ENCODE assay signal across 8 cellular contexts in the genomic region with DNA sequence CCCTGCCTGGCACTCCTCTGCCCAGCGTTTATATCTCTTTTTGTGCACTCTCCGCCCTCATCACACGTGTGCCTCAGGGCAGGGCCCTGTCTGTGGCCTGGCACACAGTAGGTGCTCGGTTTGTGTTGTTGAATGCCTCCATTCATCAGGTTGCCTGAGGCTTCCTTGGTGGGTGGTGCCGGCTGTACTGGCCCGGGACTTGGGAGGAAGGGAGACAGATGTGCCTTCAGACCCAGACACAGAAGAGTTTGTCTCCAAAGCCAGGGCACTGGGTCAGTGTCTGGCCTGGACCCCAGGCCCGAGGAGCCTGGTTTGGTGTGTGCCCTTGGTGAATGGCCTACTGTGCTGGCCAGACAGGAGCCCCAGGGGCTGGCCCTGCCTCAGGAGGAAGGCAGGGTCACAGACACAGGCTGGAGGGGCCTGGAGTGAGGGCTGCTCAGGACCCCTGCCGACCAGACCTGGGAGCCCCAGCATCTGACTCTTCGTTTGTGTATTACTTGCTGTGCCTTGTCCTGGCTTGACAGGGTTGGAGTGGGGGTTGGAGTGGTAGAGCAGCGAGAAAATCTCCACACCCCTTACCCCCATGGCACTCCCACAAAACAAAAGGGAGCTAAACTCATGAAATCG.
DNase-seq lines count a peak whose midpoint lies in the region; ATAC-seq, FAIRE-seq and TF ChIP-seq lines count a peak whose summit lies in the region.

No MANE protein-coding gene starts in this region.

- no peak for TF ChIP-seq CTCF in AG10803 (conservative IDR thresholded peaks at IDR 0.05; ENCODE audit: low read length)

- H3K4me3 ChIP-seq in AG10803 (ENCODE audit: low read length) (peak overlapping the region; percentile 65), Karpas-422 (ENCODE audit: low read length) (peak overlapping the region; percentile 89)

- H3K4me1 Mint-ChIP-seq in naive B cell, result peaks cover 64 to 93% (median 92%) of the 10 kb centered on the region in 3 donors

- peaks cover 59% of the 10 kb centered on the region for H3K79me2 ChIP-seq in Karpas-422 (ENCODE audit: low read length)

- DNase-seq in AG10803 (ENCODE audit: low read depth) (no peak), Karpas-422 (no peak), dermis blood vessel endothelial cell (peak; percentile 21), naive B cell (no peak), H4 (ENCODE audit: low spot score) (no peak), RCC 7860 (ENCODE audit: low spot score) (no peak), DMS53 treated with DMSO at 0.1 percent for 48 hours (lab: John Stamatoyannopoulos, UW; ENCODE audit: unreplicated experiment) (no peak)
- DNase-seq in activated CD4-positive, alpha-beta T cell treated with anti-CD3 and anti-CD28 coated beads for 48 hours, result no peak

- no peaks in the 10 kb centered on the region for H3K9me3 Mint-ChIP-seq in naive B cell

- no peaks in the 10 kb centered on the region for H4K20me1 ChIP-seq in Karpas-422 (ENCODE audit: insufficient read depth, low read depth, low read length)

- H3K36me3 Mint-ChIP-seq in naive B cell, result no peaks in the 10 kb centered on the region

- peak overlapping the region; percentile 89 for H3K9ac ChIP-seq in Karpas-422 (ENCODE audit: low read length)

- H2AFZ ChIP-seq in Karpas-422 (ENCODE audit: low read length), result no peak overlapping the region

- H3K27me3 Mint-ChIP-seq in naive B cell, result no peaks in the 10 kb centered on the region

- no peak for FAIRE-seq in RCC 7860 (lab: Jason Lieb, UNC)

- peak overlapping the region; percentile 41 to 99 (median 96) for H3K27ac Mint-ChIP-seq in naive B cell

- peak overlapping the region; percentile 88 for H3K27ac ChIP-seq in Karpas-422 (ENCODE audit: low read length)

- H3K9me3 ChIP-seq in Karpas-422 (ENCODE audit: low read length), result no peaks in the 10 kb centered on the region

- H3K9me2 ChIP-seq in Karpas-422 (replicated peaks; ENCODE audit: insufficient read depth, low read length), result no peaks in the 10 kb centered on the region

- H3K4me1 ChIP-seq in Karpas-422 (ENCODE audit: low read length), result peaks cover 94% of the 10 kb centered on the region

- peak overlapping the region; percentile 77 to 95 (median 88) for H3K4me3 Mint-ChIP-seq in naive B cell

- no peaks in the 10 kb centered on the region for H3K36me3 ChIP-seq in Karpas-422 (ENCODE audit: insufficient read depth, low read length)

- no peak for ATAC-seq in naive B cell (ENCODE audit: low read depth in 2 of 2)

- H3K27me3 ChIP-seq in Karpas-422 (ENCODE audit: low read length), result no peaks in the 10 kb centered on the region

- peak overlapping the region; percentile 93 for H3K4me2 ChIP-seq in Karpas-422 (ENCODE audit: low read depth, low read length, poor library complexity, severe bottlenecking)
